Comparison of ENCODE assay signal across 8 cellular contexts in the genomic region with DNA sequence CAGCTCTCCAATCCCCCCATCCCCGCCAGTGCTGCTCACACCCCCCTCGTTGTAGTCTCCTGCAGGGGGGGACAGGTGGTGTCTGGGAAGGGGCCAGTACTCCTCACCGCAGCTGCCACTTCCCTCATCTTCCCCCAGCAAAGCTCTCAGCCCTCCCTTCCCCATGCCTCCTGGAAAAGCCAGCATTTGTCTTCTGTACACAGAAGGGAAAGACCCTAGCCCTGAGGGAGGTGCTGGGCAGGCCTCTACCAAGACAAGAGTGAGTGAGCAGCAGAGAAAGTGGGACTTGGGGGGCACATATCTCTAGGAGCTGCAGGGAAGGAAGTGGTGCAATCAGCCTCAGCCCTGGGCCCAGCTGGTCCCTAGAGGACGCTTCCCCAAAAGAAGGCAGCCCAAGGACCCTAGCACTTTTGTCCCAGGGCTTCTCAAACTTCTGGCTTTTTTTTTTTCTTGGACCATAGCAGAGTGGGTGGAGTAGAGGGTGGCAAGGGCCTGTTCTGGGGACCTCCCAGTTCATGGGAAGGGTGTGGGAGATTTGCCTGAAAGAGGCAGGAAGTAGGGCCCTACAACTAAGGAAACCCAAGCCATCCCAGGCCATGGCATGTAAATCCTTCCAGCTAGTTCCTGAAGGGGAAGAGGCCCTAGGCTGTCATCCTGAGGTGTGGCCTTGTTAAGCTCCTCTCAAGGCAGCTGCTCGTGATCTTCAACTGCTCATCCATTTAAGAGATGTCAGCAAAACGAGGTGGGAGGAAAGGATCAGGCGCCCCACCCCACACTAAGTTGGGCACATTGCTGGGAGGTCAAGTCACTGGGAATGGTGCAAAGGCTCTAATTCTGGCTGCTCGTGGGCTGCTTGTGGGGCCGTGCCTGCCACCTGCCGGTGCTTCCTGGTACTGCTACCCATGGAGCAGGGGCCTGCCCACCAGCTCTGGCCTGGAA. TPM values are rescaled to one million over a fixed set of nuclear protein-coding genes. Genes with fewer than 3 reads are reported as not detected.
DNase-seq lines count a peak whose midpoint lies in the region; ATAC-seq and TF ChIP-seq lines count a peak whose summit lies in the region.

No MANE protein-coding gene starts in this region.

- POLR2A ChIA-PET in MCF 10A (lab: Yijun Ruan, JAX), result interaction anchor here (0.6 to 4.7 kb wide), 17 partner anchors 10 to 193 kb away, joined by 3 to 138 read pairs (median 5); a partner anchor contains a TSS

- peaks cover 27% of the 10 kb centered on the region for H3K4me1 Mint-ChIP-seq in MCF 10A (ENCODE audit: insufficient read depth, unreplicated experiment)

- peak overlapping the region; percentile 37 for H3K27ac Mint-ChIP-seq in MCF 10A (ENCODE audit: low read depth, unreplicated experiment)

- intact Hi-C loops in MCF 10A (cut with micrococcal nuclease), result loop anchor here (1.0 kb wide), 1 partner anchor 32 kb away; no protein-coding TSS in a partner anchor

- ATAC-seq in HG03457 (IDR thresholded peaks at IDR 0.05; ENCODE audit: unreplicated experiment), result no peak

- peak overlapping the region; percentile 99 for H3K27ac ChIP-seq in VCaP

- H3K4me3 Mint-ChIP-seq in MCF 10A (ENCODE audit: unreplicated experiment), result no peak overlapping the region

- DNase-seq in NCI-H2107 treated with DMSO at 0.1 percent for 48 hours (lab: John Stamatoyannopoulos, UW; ENCODE audit: unreplicated experiment) (peak; percentile 49), NCI-H2107 (lab: John Stamatoyannopoulos, UW) (no peak), NCI-H1092 (lab: John Stamatoyannopoulos, UW) (peak; percentile 31), MCF 10A (ENCODE audit: unreplicated experiment) (peak; percentile 86), iris pigment epithelial cell (ENCODE audit: low read depth) (peak; percentile 66)
- peak; percentile 60 to 80 for DNase-seq in stimulated activated CD4-positive, alpha-beta T cell treated with anti-CD3 and anti-CD28 coated beads, Interleukin-12 subunit alpha, Interleukin-12 subunit beta, amount 100 ng/mL, for 24 hours (ENCODE audit: low read depth in 2 of 2)

- CTCF ChIA-PET in MCF 10A (lab: Yijun Ruan, JAX), result interaction anchor here (0.6 to 13.0 kb wide), 34 partner anchors 9 to 986 kb away, joined by 3 to 234 read pairs (median 4); a partner anchor contains a TSS

- peaks cover 72% of the 10 kb centered on the region for H3K36me3 Mint-ChIP-seq in MCF 10A (ENCODE audit: insufficient read depth, unreplicated experiment)

- H3K9me3 Mint-ChIP-seq in MCF 10A (ENCODE audit: unreplicated experiment), result no peaks in the 10 kb centered on the region

- BruUV-seq in MCF 10A (replicated peaks; lab: Mats Ljungman, UMichigan), result no TSS peak

- H3K27me3 Mint-ChIP-seq in MCF 10A (ENCODE audit: insufficient read depth, unreplicated experiment), result no peaks in the 10 kb centered on the region

- TF ChIP-seq CTCF in VCaP (conservative IDR thresholded peaks at IDR 0.05) (peak; percentile 92), MCF 10A (IDR thresholded peaks at IDR 0.05; ENCODE audit: unreplicated experiment) (peak; percentile 98)

RNA-seq across cellular contexts. Expression of a gene that starts 12.6 kb away (rescaled TPM):
- 37.2 and 51.4 TPM in 2 replicates for total RNA-seq in MCF 10A (2022)

RNA-seq across cellular contexts. Expression of a gene that starts 27.6 kb away (rescaled TPM):
- 71.3 and 72.0 TPM in 2 replicates for total RNA-seq in MCF 10A (2022)
